ENCODE assay signal across 12 cellular contexts in the genomic region with DNA sequence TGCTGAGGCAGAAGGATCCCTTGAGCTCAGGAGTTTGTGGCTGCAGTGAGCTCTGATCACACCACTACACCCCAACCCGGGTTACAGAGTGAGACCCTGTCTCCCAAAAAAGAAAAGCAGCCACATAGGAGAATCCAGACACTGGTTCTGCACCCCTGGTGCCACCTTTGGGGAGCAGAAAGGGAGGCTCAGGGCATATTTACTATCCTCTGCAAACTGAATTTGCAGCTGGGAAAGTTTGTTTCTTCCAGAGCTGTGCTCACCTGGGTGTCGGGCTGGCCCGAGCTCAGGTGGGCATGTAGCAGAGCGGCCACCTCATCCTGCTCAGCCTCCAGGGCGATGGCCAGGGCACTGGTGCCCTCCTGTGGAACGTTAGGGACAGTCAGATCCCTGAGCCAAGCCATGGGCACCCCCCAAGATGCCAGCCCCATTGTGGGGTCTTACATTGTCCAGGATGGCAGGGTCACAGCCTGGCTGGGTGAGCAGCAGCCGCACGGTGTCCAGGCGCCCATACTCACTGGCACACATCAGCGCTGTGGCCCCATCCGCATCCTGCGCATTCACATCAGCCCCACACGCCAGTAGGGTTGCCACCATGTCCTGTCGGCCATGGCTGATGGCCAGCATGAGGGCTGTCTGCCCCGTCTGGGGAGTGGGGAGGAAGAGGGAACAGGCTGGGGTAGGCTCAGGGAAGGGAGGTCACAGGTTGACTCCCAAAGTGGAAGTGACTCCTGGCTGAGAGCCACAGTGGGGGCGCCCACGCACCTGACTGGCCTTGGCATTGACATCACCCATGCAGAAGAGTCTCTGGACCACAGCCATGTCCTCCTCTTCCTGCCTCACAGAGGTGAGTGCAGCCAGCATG. TPM values are rescaled to one million over a fixed set of nuclear protein-coding genes. Genes with fewer than 3 reads are reported as not detected.
DNase-seq lines count a peak whose midpoint lies in the region; ATAC-seq lines count a peak whose summit lies in the region.
"Had no signal": no experiment of that assay in that cellular context is flagged by ENCODE, and none has a peak within 500 bp of the region (broad histone marks: within the 10 kb centered on the region; RNA-seq: fewer than 3 reads in every experiment).

No MANE protein-coding gene starts in this region.

- no peaks in the 10 kb centered on the region for H3K9me3 Mint-ChIP-seq in activated naive CD8-positive, alpha-beta T cell (ENCODE audit: low read depth)

- no peak overlapping the region for H3K4me2 ChIP-seq in mesenchymal stem cell (ENCODE audit: low read length, poor library complexity, severe bottlenecking)

- H3K4me3 Mint-ChIP-seq in activated naive CD8-positive, alpha-beta T cell, result peak overlapping the region; percentile 100

- ATAC-seq in GM19397 (IDR thresholded peaks at IDR 0.05; ENCODE audit: unreplicated experiment) (no peak), GM21381 (IDR thresholded peaks at IDR 0.05; ENCODE audit: unreplicated experiment) (no peak)
- ATAC-seq: gastrocnemius medialis, sciatic nerve had no signal

- no peak overlapping the region for H3K4me3 ChIP-seq in mesenchymal stem cell (ENCODE audit: insufficient read depth in 1 of 2, low read depth in 1 of 2, low read length in 2 of 2)
- H3K4me3 ChIP-seq: gastrocnemius medialis had no signal

- no peak overlapping the region for H3K4ac ChIP-seq in mesenchymal stem cell (ENCODE audit: low read depth in 1 of 2, low read length in 2 of 2)

- H3K79me1 ChIP-seq in mesenchymal stem cell (replicated peaks; ENCODE audit: low read length, poor library complexity, severe bottlenecking), result peaks cover 2% of the 10 kb centered on the region

- H3K4me1 Mint-ChIP-seq in activated naive CD8-positive, alpha-beta T cell (ENCODE audit: low read depth), result peaks cover 26% of the 10 kb centered on the region

- H3K18ac ChIP-seq in mesenchymal stem cell (ENCODE audit: low read depth in 1 of 2, low read length in 2 of 2), result no peak overlapping the region

- H3K27me3 ChIP-seq in mesenchymal stem cell (ENCODE audit: control insufficient read depth in 1 of 2, insufficient read depth in 1 of 2, low read length in 2 of 2), result peaks cover 0 to 9% of the 10 kb centered on the region in 2 experiments
- H3K27me3 ChIP-seq: gastrocnemius medialis had no signal

- no peak overlapping the region for H3K27ac ChIP-seq in mesenchymal stem cell (ENCODE audit: low read length, poor library complexity, severe bottlenecking)

- peaks cover 6% of the 10 kb centered on the region for H3K9me3 ChIP-seq in mesenchymal stem cell (ENCODE audit: control insufficient read depth, low read length)
- H3K9me3 ChIP-seq: gastrocnemius medialis had no signal

- peak overlapping the region; percentile 12 for H4K91ac ChIP-seq in mesenchymal stem cell (ENCODE audit: low read length)

- H3K36me3 ChIP-seq in mesenchymal stem cell (ENCODE audit: control insufficient read depth in 1 of 2, insufficient read depth in 2 of 2, low read depth in 1 of 2, low read length in 2 of 2), result peaks cover 21 to 22% of the 10 kb centered on the region in 2 experiments

- H2BK12ac ChIP-seq in mesenchymal stem cell (ENCODE audit: low read length in 2 of 2), result no peak overlapping the region

- H2BK120ac ChIP-seq in mesenchymal stem cell (ENCODE audit: low read depth, low read length), result no peak overlapping the region

- peak overlapping the region; percentile 22 for H3K27ac Mint-ChIP-seq in activated naive CD8-positive, alpha-beta T cell

- H2AK5ac ChIP-seq in mesenchymal stem cell (ENCODE audit: low read length, severe bottlenecking), result no peak overlapping the region

- no peak overlapping the region for H2AFZ ChIP-seq in mesenchymal stem cell (ENCODE audit: low read depth, low read length)

- no peak overlapping the region for H3K23ac ChIP-seq in mesenchymal stem cell (ENCODE audit: low read length in 2 of 2)

- peaks cover 4% of the 10 kb centered on the region for H3K36me3 Mint-ChIP-seq in activated naive CD8-positive, alpha-beta T cell

- no peak overlapping the region for H2BK5ac ChIP-seq in mesenchymal stem cell (ENCODE audit: low read depth, low read length, poor library complexity, severe bottlenecking)

- peaks cover 19% of the 10 kb centered on the region for H3K4me1 ChIP-seq in mesenchymal stem cell (ENCODE audit: control insufficient read depth, insufficient read depth, low read depth, low read length)

- H3K14ac ChIP-seq in mesenchymal stem cell (ENCODE audit: low read length in 2 of 2), result no peak overlapping the region

- H4K8ac ChIP-seq in mesenchymal stem cell (ENCODE audit: low read length), result no peak overlapping the region

- H2BK15ac ChIP-seq in mesenchymal stem cell (ENCODE audit: low read depth, poor library complexity, severe bottlenecking), result no peak overlapping the region

- H3K9ac ChIP-seq in mesenchymal stem cell (ENCODE audit: low read length), result no peak overlapping the region

- WGBS in mesenchymal stem cell, result 88% methylated on average over 15 of the region's 17 CpGs

- H3K27me3 Mint-ChIP-seq in activated naive CD8-positive, alpha-beta T cell, result no peaks in the 10 kb centered on the region

- peak; percentile 70 for DNase-seq in DMS 273 (lab: John Stamatoyannopoulos, UW; ENCODE audit: unreplicated experiment)
- no peak for DNase-seq in DMS 273 treated with DMSO at 0.1 percent for 48 hours (lab: John Stamatoyannopoulos, UW)
- DNase-seq in HuH-7.5 (ENCODE audit: low spot score), result peak; percentile 10
- no peak for DNase-seq in mesenchymal stem cell
- DNase-seq in NCI-H1694 (lab: John Stamatoyannopoulos, UW), result no peak
- DNase-seq: gastrocnemius medialis, mesendoderm, NCI-H1436 had no signal

RNA-seq across cellular contexts. Expression of a gene that starts 3.1 kb away (rescaled TPM):
- polyA plus RNA-seq in mesenchymal stem cell (2013, experiment 1 of 2), result 1,490 TPM
- polyA plus RNA-seq in mesenchymal stem cell (2013, experiment 2 of 2), result 1,615 TPM

RNA-seq across cellular contexts. Expression of a gene that starts 3.2 kb away (rescaled TPM):
- polyA plus RNA-seq in mesenchymal stem cell (2013, experiment 1 of 2), result 104 TPM
- polyA plus RNA-seq in mesenchymal stem cell (2013, experiment 2 of 2), result 104 TPM

RNA-seq across cellular contexts. Expression of a gene that starts 16.3 kb away (rescaled TPM):
- 16.5 TPM for polyA plus RNA-seq in mesenchymal stem cell (2013, experiment 1 of 2)
- polyA plus RNA-seq in mesenchymal stem cell (2013, experiment 2 of 2), result 16.4 TPM

RNA-seq across cellular contexts. Expression of a gene that starts 18.6 kb away (rescaled TPM):
- 0.14 TPM for polyA plus RNA-seq in mesenchymal stem cell (2013, experiment 1 of 2)
- polyA plus RNA-seq in mesenchymal stem cell (2013, experiment 2 of 2), result 0.23 TPM

RNA-seq across cellular contexts. Expression of a gene that starts 39.5 kb away (rescaled TPM):
- 48.8 TPM for polyA plus RNA-seq in mesenchymal stem cell (2013, experiment 1 of 2)
- polyA plus RNA-seq in mesenchymal stem cell (2013, experiment 2 of 2), result 48.5 TPM

Comparison
In these comparisons a context has a peak if more than half of its experiments do, and no peak if none do; other contexts are left out.
1. DNase-seq: peak in DMS 273 (single experiment) and HuH-7.5 (single experiment); none in DMS 273 treated with DMSO at 0.1 percent for 48 hours (single experiment), mesenchymal stem cell (single experiment) and NCI-H1694 (single experiment).